Comparison of ENCODE assay signal across 8 cellular contexts in the genomic region with DNA sequence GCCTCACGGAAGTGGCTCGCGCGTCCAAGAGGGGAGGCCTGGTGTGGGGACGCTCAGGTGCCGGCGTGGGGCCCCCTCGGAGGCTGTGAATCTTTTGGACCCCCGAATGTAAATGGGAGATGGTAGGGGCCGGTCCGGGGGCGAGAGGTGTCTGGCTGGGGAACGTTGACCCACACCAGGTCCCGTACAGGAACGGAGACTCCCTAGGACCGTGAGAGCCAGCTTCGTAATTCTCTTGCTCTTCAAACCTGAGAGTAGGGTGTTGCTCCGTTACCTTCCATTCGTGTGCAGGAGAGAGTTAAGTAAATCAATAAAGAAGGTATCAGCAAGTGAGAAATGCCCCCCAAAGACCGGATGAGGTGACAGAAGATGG. TPM values are rescaled to one million over a fixed set of nuclear protein-coding genes. Genes with fewer than 3 reads are reported as not detected.
DNase-seq lines count a peak whose midpoint lies in the region; TF ChIP-seq lines count a peak whose summit lies in the region.

No MANE protein-coding gene starts in this region.

- H3K79me2 ChIP-seq in PC-9 (ENCODE audit: low read depth) = peaks cover 80% of the 10 kb centered on the region

- no peaks in the 10 kb centered on the region; the same call in 1 of the 2 replicates for H4K20me1 ChIP-seq in PC-9 (ENCODE audit: insufficient read depth)

- H4K91ac ChIP-seq in neuronal stem cell (ENCODE audit: low read depth, low read length, poor library complexity) = no peak overlapping the region

- POLR2A ChIA-PET in PC-9 (lab: Charles Lee; ENCODE audit: unreplicated experiment) = interaction anchor here (0.5 to 0.7 kb wide), 3 partner anchors 35 to 288 kb away, joined by 4 to 8 read pairs (median 5); no protein-coding TSS in a partner anchor
- POLR2A ChIA-PET in GM10248 (lab: Yijun Ruan, JAX) = no interaction called here

- H3K9me2 ChIP-seq in PC-9 (ENCODE audit: insufficient read depth) = no peaks in the 10 kb centered on the region

- H3K23ac ChIP-seq in neuronal stem cell (ENCODE audit: low read depth, low read length, poor library complexity) = peak overlapping the region; percentile 96

- no peak overlapping the region for H2BK120ac ChIP-seq in neuronal stem cell (ENCODE audit: low read depth, low read length)

- CTCF ChIA-PET in PC-9 (lab: Charles Lee) (no interaction called here), GM10248 (lab: Yijun Ruan, JAX) (no interaction called here)

- peak overlapping the region; percentile 53 for H2AK5ac ChIP-seq in neuronal stem cell (ENCODE audit: low read depth, low read length)

- H3K4me3 ChIP-seq in PC-9 (peak overlapping the region; percentile 84), neuronal stem cell (ENCODE audit: low read length in 2 of 2) (peak overlapping the region; percentile 73 to 86)

- H3K27ac ChIP-seq in PC-9 (peak overlapping the region; percentile 99), epithelial cell of prostate (peak overlapping the region; percentile 97), neuronal stem cell (replicated peaks; ENCODE audit: low read length) (peak overlapping the region; percentile 91)

- DNase-seq in DMS53 (lab: John Stamatoyannopoulos, UW) (peak; percentile 63), DMS53 treated with DMSO at 0.1 percent for 48 hours (lab: John Stamatoyannopoulos, UW; ENCODE audit: unreplicated experiment) (no peak), PC-9 (no peak), epithelial cell of prostate (ENCODE audit: low read depth, low spot score) (no peak), neuronal stem cell (ENCODE audit: low spot score) (no peak), GM10248 (ENCODE audit: extremely low spot score) (no peak), SIG-M5 treated with dmso at 0.1 percent for 504 hours (lab: John Stamatoyannopoulos, UW; ENCODE audit: unreplicated experiment) (no peak), NCI-H446 treated with DMSO at 0.1 percent for 48 hours (lab: John Stamatoyannopoulos, UW) (no peak)

- no CpG with 5 or more reads among the region's 20 CpGs for WGBS in neuronal stem cell (ENCODE audit: extremely low coverage in 2 of 2, insufficient read length in 2 of 2, insufficient replicate concordance in 1 of 2), 2 donors

- H2BK12ac ChIP-seq in neuronal stem cell (ENCODE audit: low read length) = no peak overlapping the region

- H3F3A ChIP-seq in PC-9 (ENCODE audit: insufficient read depth, low read depth) = peaks cover 51% of the 10 kb centered on the region

- H2AFZ ChIP-seq in PC-9 (peak overlapping the region; percentile 66), neuronal stem cell (ENCODE audit: low read length) (peak overlapping the region; percentile 90)

- H2BK15ac ChIP-seq in neuronal stem cell (ENCODE audit: low read length) = no peak overlapping the region

- H3K79me1 ChIP-seq in neuronal stem cell (ENCODE audit: low read depth, low read length) = peaks cover 5% of the 10 kb centered on the region

- H3K18ac ChIP-seq in neuronal stem cell (ENCODE audit: low read length) = peak overlapping the region; percentile 97

- no peak overlapping the region for H4K8ac ChIP-seq in neuronal stem cell (ENCODE audit: low read depth, low read length)

- no peaks in the 10 kb centered on the region for H3K9me3 ChIP-seq in PC-9 (ENCODE audit: insufficient read depth, low read depth)
- H3K9me3 ChIP-seq in neuronal stem cell (replicated peaks in 1 of 2; ENCODE audit: control insufficient read depth in 2 of 2, insufficient read depth in 1 of 2, low read depth in 1 of 2, low read length in 2 of 2) = no peaks in the 10 kb centered on the region

- H3K36me3 ChIP-seq in PC-9 (ENCODE audit: low read depth) (peaks cover 22% of the 10 kb centered on the region; the same call in 1 of the 2 replicates), neuronal stem cell (replicated peaks in 1 of 2; ENCODE audit: control insufficient read depth in 2 of 2, insufficient read depth in 2 of 2, low read length in 2 of 2) (peaks cover 5 to 29% of the 10 kb centered on the region in 2 donors)

- H3K4me1 ChIP-seq in PC-9 (replicated peaks; ENCODE audit: insufficient read depth) = peaks cover 71% of the 10 kb centered on the region
- H3K4me1 ChIP-seq in neuronal stem cell (ENCODE audit: control insufficient read depth in 2 of 2, insufficient read depth in 1 of 2, low read depth in 1 of 2, low read length in 2 of 2) = peaks cover 9 to 16% of the 10 kb centered on the region in 2 donors

- H3K14ac ChIP-seq in neuronal stem cell (ENCODE audit: low read length) = peak overlapping the region; percentile 40

- H3K27me3 ChIP-seq in PC-9 (ENCODE audit: insufficient read depth, low read depth) (no peaks in the 10 kb centered on the region), neuronal stem cell (ENCODE audit: control insufficient read depth in 3 of 3, insufficient read depth in 3 of 3, low read depth in 1 of 3, low read length in 3 of 3) (no peaks in the 10 kb centered on the region)

- no peak overlapping the region for H3K4ac ChIP-seq in neuronal stem cell (ENCODE audit: low read length)

- BruUV-seq in PC-9 (replicated peaks; lab: Mats Ljungman, UMichigan) = TSS peak; percentile 27

- TF ChIP-seq CTCF in PC-9 (conservative IDR thresholded peaks at IDR 0.05) (no peak), GM10248 (IDR thresholded peaks at IDR 0.05; ENCODE audit: control extremely low read depth, extremely low read depth, low read depth, missing control alignments) (no peak)

- H2BK5ac ChIP-seq in neuronal stem cell (ENCODE audit: low read length) = peak overlapping the region; percentile 72

- H3K4me2 ChIP-seq in PC-9 (peak overlapping the region; percentile 96), neuronal stem cell (ENCODE audit: insufficient read depth, low read length, poor library complexity, severe bottlenecking) (peak overlapping the region; percentile 58)

- intact Hi-C loops in PC-9 (cut with micrococcal nuclease; ENCODE audit: unreplicated experiment) = loop anchor here (1.0 to 5.0 kb wide), 5 partner anchors 10 to 401 kb away; partner anchors contain the start of genes ERI2 and REXO5

- H3K9ac ChIP-seq in neuronal stem cell (ENCODE audit: low read depth, low read length, poor library complexity) = peak overlapping the region; percentile 92

RNA-seq across cellular contexts. Expression of gene LYRM1, which starts 0.5 kb away (rescaled TPM):
- total RNA-seq in PC-9 (2021) = 32.2 and 51.7 TPM in 2 replicates
- polyA plus RNA-seq in neuronal stem cell (2013, experiment 1 of 2) = 40.9 TPM
- 39.7 TPM for polyA plus RNA-seq in neuronal stem cell (2013, experiment 2 of 2)

RNA-seq across cellular contexts. Expression of gene DCUN1D3, which starts 0.9 kb away (rescaled TPM):
- 11.8 and 14.6 TPM in 2 replicates for total RNA-seq in PC-9 (2021)
- polyA plus RNA-seq in neuronal stem cell (2013, experiment 1 of 2) = 5.1 TPM
- 4.8 TPM for polyA plus RNA-seq in neuronal stem cell (2013, experiment 2 of 2)
